Comparison of ENCODE assay signal across 22 cellular contexts in genomic region chr10:50461123-50461522, GRCh38.
DNase-seq lines count a peak whose midpoint lies in the region; ATAC-seq, FAIRE-seq and TF ChIP-seq lines count a peak whose summit lies in the region.
"Had no signal": no experiment of that assay in that cellular context is flagged by ENCODE, and none has a peak within 500 bp of the region (broad histone marks: within the 10 kb centered on the region; RNA-seq: fewer than 3 reads in every experiment).

No MANE protein-coding gene starts in this region.

- H3K27me3 ChIP-seq in Loucy (ENCODE audit: insufficient read depth, low read length, poor library complexity, severe bottlenecking) (no peaks in the 10 kb centered on the region), colonic mucosa (no peaks in the 10 kb centered on the region), small intestine (ENCODE audit: control insufficient read depth in 2 of 2, insufficient read depth in 2 of 2, low read length in 2 of 2) (no peaks in the 10 kb centered on the region)
- H3K27me3 ChIP-seq: BE2C had no signal

- H3K4me1 ChIP-seq in Loucy (ENCODE audit: insufficient read depth, low read length, poor library complexity, severe bottlenecking) (peaks cover 30% of the 10 kb centered on the region), colonic mucosa (no peaks in the 10 kb centered on the region), small intestine (ENCODE audit: control insufficient read depth in 2 of 2, insufficient read depth in 1 of 2, low read depth in 1 of 2, low read length in 1 of 2) (peaks cover 2 to 5% of the 10 kb centered on the region in 2 donors)
- H3K4me1 ChIP-seq: A549, BE2C, HAP-1 had no signal

- no peaks in the 10 kb centered on the region for H4K20me1 ChIP-seq in Loucy (ENCODE audit: insufficient read depth, low read length, poor library complexity, severe bottlenecking)

- H3K9me2 ChIP-seq in Loucy (replicated peaks; ENCODE audit: low read depth, low read length) = no peaks in the 10 kb centered on the region

- H3K36me3 ChIP-seq in Loucy (ENCODE audit: insufficient read depth, low read length) = peaks cover 5% of the 10 kb centered on the region; the same call in 1 of the 2 replicates
- H3K36me3 ChIP-seq in colonic mucosa = no peaks in the 10 kb centered on the region
- H3K36me3 ChIP-seq in small intestine (ENCODE audit: control insufficient read depth in 2 of 2, insufficient read depth in 2 of 2, low read length in 2 of 2) = no peaks in the 10 kb centered on the region
- H3K36me3 ChIP-seq: BE2C, HAP-1 had no signal

- intact Hi-C loops in colonic mucosa (cut with DNase I) = no loop called here

- H3K9me3 ChIP-seq in Loucy (ENCODE audit: insufficient read depth, low read depth, low read length) = no peaks in the 10 kb centered on the region
- H3K9me3 ChIP-seq in colonic mucosa = no peaks in the 10 kb centered on the region
- H3K9me3 ChIP-seq in small intestine (ENCODE audit: control insufficient read depth, low read depth) = no peaks in the 10 kb centered on the region
- H3K9me3 ChIP-seq: A549, BE2C, HAP-1 had no signal

- ATAC-seq in GM18502 (IDR thresholded peaks at IDR 0.05; ENCODE audit: poor library complexity, unreplicated experiment) (no peak), HG03521 (IDR thresholded peaks at IDR 0.05; ENCODE audit: unreplicated experiment) (no peak)
- ATAC-seq: A549, GM12878 had no signal

- H3K9ac ChIP-seq in Loucy (ENCODE audit: low read depth, low read length, poor library complexity, severe bottlenecking) (no peak overlapping the region), colonic mucosa (ENCODE audit: low read depth in 2 of 2, low read length in 2 of 2) (no peak overlapping the region)
- H3K9ac ChIP-seq: BLaER1 treated with 17β-estradiol and CSF1 and Interleukin-3, amounts not matched to agents 10 nM and 100 nM had no signal

- TF ChIP-seq CTCF in Loucy (conservative IDR thresholded peaks at IDR 0.05; ENCODE audit: low read length) (no peak), colonic mucosa (IDR thresholded peaks at IDR 0.05) (no peak)

- H3F3A ChIP-seq in Loucy (ENCODE audit: low read depth) = no peaks in the 10 kb centered on the region

- WGBS in small intestine, 3 donors = 50 to 68% (median 52%) methylated on average over 1 of the region's 1 CpG

- FAIRE-seq in small intestine (lab: Jason Lieb, UNC) = no peak
- FAIRE-seq: A549, D721Med, GM12878, H54 had no signal

- H3K27ac ChIP-seq in colonic mucosa = peak overlapping the region; percentile 37
- H3K27ac ChIP-seq in small intestine (ENCODE audit: low read depth in 1 of 2, low read length in 1 of 2) = no peak overlapping the region
- H3K27ac ChIP-seq: A549; BLaER1 treated with 17β-estradiol and CSF1 and Interleukin-3, amounts not matched to agents 10 nM and 100 nM had no signal

- no peak for DNase-seq in colonic mucosa
- peak; percentile 7 for DNase-seq in small intestine
- DNase-seq in activated CD4-positive, alpha-beta T cell treated with anti-CD3 and anti-CD28 coated beads for 48 hours = no peak
- DNase-seq: ACHN; AML-193; BE2C; CD4-positive, alpha-beta T cell; CD8-positive, alpha-beta memory T cell; DMS 273 treated with DMSO at 0.1 percent for 48 hours; DMS79; EL; GDM1; GOT3 had no signal

- no peak overlapping the region for H2AFZ ChIP-seq in Loucy (ENCODE audit: low read length)

- H3K4me3 ChIP-seq in Loucy (ENCODE audit: low read length, poor library complexity, severe bottlenecking) (no peak overlapping the region), colonic mucosa (no peak overlapping the region), small intestine (ENCODE audit: low read depth in 1 of 2, low read length in 2 of 2) (no peak overlapping the region)
- H3K4me3 ChIP-seq: A549; BLaER1 treated with 17β-estradiol and CSF1 and Interleukin-3, amounts not matched to agents 10 nM and 100 nM; GM12878; HAP-1 had no signal

- H3K79me2 ChIP-seq in Loucy (ENCODE audit: insufficient read depth, low read length) = no peaks in the 10 kb centered on the region

- peak overlapping the region; percentile 14 for H3K4me2 ChIP-seq in Loucy (ENCODE audit: low read depth, low read length, poor library complexity, severe bottlenecking)
- H3K4me2 ChIP-seq: A549; BLaER1 treated with 17β-estradiol and CSF1 and Interleukin-3, amounts not matched to agents 10 nM and 100 nM had no signal
